22 cellular contexts compared by ENCODE assay signal in genomic region chr11:94459576-94459975, GRCh38.
"Had no signal": no experiment of that assay in that cellular context is flagged by ENCODE, and none has a peak within 500 bp of the region (broad histone marks: within the 10 kb centered on the region; RNA-seq: fewer than 3 reads in every experiment).

No MANE protein-coding gene starts in this region.

- H3K4me3 Mint-ChIP-seq: activated CD4-positive, alpha-beta memory T cell treated with anti-CD3 and anti-CD28 coated beads, Interleukin-2, amount 10 ng/mL, durations not matched to agents 7 days and 5 days; activated CD4-positive, alpha-beta T cell treated with anti-CD3 and anti-CD28 coated beads, Interleukin-2, amount 10 ng/mL, durations not matched to agents 7 days and 5 days; activated naive CD4-positive, alpha-beta T cell treated with anti-CD3 and anti-CD28 coated beads, Interleukin-2, amount 10 ng/mL, durations not matched to agents 7 days and 5 days; activated naive CD8-positive, alpha-beta T cell treated with anti-CD3 and anti-CD28 coated beads for 36 hours; activated T-helper 17 cell treated with anti-CD3 and anti-CD28 coated beads, Interleukin-2, amount 50 U/mL, for 72 hours; T-helper 17 cell; WTC11 had no signal

- H3K9me3 Mint-ChIP-seq: activated CD4-positive, alpha-beta T cell treated with anti-CD3 and anti-CD28 coated beads, Interleukin-2, amount 10 ng/mL, durations not matched to agents 7 days and 5 days; activated naive CD8-positive, alpha-beta T cell treated with anti-CD3 and anti-CD28 coated beads for 36 hours; activated T-helper 17 cell treated with anti-CD3 and anti-CD28 coated beads, Interleukin-2, amount 50 U/mL, for 72 hours had no signal

- H3K4me1 Mint-ChIP-seq: activated CD4-positive, alpha-beta T cell treated with anti-CD3 and anti-CD28 coated beads, Interleukin-2, amount 10 ng/mL, durations not matched to agents 7 days and 5 days; activated T-helper 17 cell treated with anti-CD3 and anti-CD28 coated beads, Interleukin-2, amount 50 U/mL, for 72 hours; WTC11 had no signal

- DNase-seq: activated CD4-positive, alpha-beta memory T cell treated with anti-CD3 and anti-CD28 coated beads, Interleukin-2, amount 10 ng/mL, durations not matched to agents 7 days and 5 days; activated CD4-positive, alpha-beta T cell treated with anti-CD3 and anti-CD28 coated beads, Interleukin-2, amount 10 ng/mL, durations not matched to agents 7 days and 5 days; activated CD4-positive, CD25-positive, alpha-beta regulatory T cell treated with anti-CD3 and anti-CD28 coated beads, Interleukin-2, amount 50 U/mL, for 72 hours; activated gamma-delta T cell treated with Interleukin-2 at 50 U/mL for 16 hours; activated naive CD4-positive, alpha-beta T cell treated with anti-CD3 and anti-CD28 coated beads, Interleukin-2, amount 10 ng/mL, durations not matched to agents 7 days and 5 days; activated naive CD8-positive, alpha-beta T cell treated with anti-CD3 and anti-CD28 coated beads for 36 hours; activated T-cell treated with anti-CD3 and anti-CD28 coated beads for 4 hours; activated T-cell treated with anti-CD3 and anti-CD28 coated beads, Interleukin-2, amount 50 U/mL, for 48 hours; brain microvascular endothelial cell; MG63; MV-4-11; NCI-H1092 treated with DMSO at 0.1 percent for 48 hours; NCI-H1417 treated with DMSO at 0.1 percent for 48 hours; NCI-H187; NCI-H2081; NCI-H510A treated with DMSO at 0.1 percent for 48 hours; PC-9; SIG-M5; T-helper 17 cell; T-helper 9 cell had no signal

- ATAC-seq: activated T-helper 17 cell treated with anti-CD3 and anti-CD28 coated beads, Interleukin-2, amount 50 U/mL, for 72 hours; T-helper 17 cell; WTC11 had no signal

- H3K27ac Mint-ChIP-seq: activated CD4-positive, alpha-beta memory T cell treated with anti-CD3 and anti-CD28 coated beads, Interleukin-2, amount 10 ng/mL, durations not matched to agents 7 days and 5 days; activated CD4-positive, alpha-beta T cell treated with anti-CD3 and anti-CD28 coated beads, Interleukin-2, amount 10 ng/mL, durations not matched to agents 7 days and 5 days; activated naive CD4-positive, alpha-beta T cell treated with anti-CD3 and anti-CD28 coated beads, Interleukin-2, amount 10 ng/mL, durations not matched to agents 7 days and 5 days; activated naive CD8-positive, alpha-beta T cell treated with anti-CD3 and anti-CD28 coated beads for 36 hours; activated T-helper 17 cell treated with anti-CD3 and anti-CD28 coated beads, Interleukin-2, amount 50 U/mL, for 72 hours; T-helper 17 cell; WTC11 had no signal
